ENCODE assay signal across 1 cellular context in genomic region chr2:207251573-207252192, GRCh38.
TF ChIP-seq lines count a peak whose summit lies in the region.

No MANE protein-coding gene starts in this region.

TF ChIP-seq in neural cell, 6 proteins besides CTCF, POLR2A, EP300 and RAD21 (continued from another document):
- TF ChIP-seq REST (IDR thresholded peaks at IDR 0.05; ENCODE audit: borderline replicate concordance), result no peak
- no peak for TF ChIP-seq EZH2 (IDR thresholded peaks at IDR 0.05; ENCODE audit: borderline replicate concordance, insufficient read depth, low read length, poor library complexity, severe bottlenecking)
- TF ChIP-seq SMC3 (conservative IDR thresholded peaks at IDR 0.05; ENCODE audit: poor library complexity), result no peak
- TF ChIP-seq TAF1 (IDR thresholded peaks at IDR 0.05; ENCODE audit: low read depth), result no peak
